25 cellular contexts compared by ENCODE assay signal in genomic region chr7:6646380-6646950, GRCh38.
"Had no signal": no experiment of that assay in that cellular context is flagged by ENCODE, and none has a peak within 500 bp of the region (broad histone marks: within the 10 kb centered on the region; RNA-seq: fewer than 3 reads in every experiment).

No MANE protein-coding gene starts in this region.

- H3K27ac ChIP-seq: coronary artery, esophagus squamous epithelium, gastrocnemius medialis, lower lobe of right lung, prostate gland, thoracic aorta, upper lobe of right lung had no signal

- H3K4me1 ChIP-seq: gastrocnemius medialis, lower lobe of right lung, prostate gland, upper lobe of right lung had no signal

- DNase-seq: activated CD4-positive, alpha-beta T cell treated with anti-CD3 and anti-CD28 coated beads, Interleukin-2, amount 50 U/mL, for 4 hours; activated CD8-positive, alpha-beta memory T cell treated with anti-CD3 and anti-CD28 coated beads for 24 hours; activated CD8-positive, alpha-beta memory T cell treated with anti-CD3 and anti-CD28 coated beads, Interleukin-2, amount 50 U/mL, for 4 hours; activated naive CD4-positive, alpha-beta T cell treated with Interleukin-2 at 50 U/mL for 16 hours; activated T-cell treated with anti-CD3 and anti-CD28 coated beads, Interleukin-2, amount 50 U/mL, for 48 hours; amygdala; cerebellar nuclear complex; esophagus squamous epithelium; gastrocnemius medialis; hypothalamus; left colon; lower lobe of right lung; mesendoderm; naive B cell; stimulated activated CD4-positive, alpha-beta T cell treated with anti-CD3 and anti-CD28 coated beads, Interleukin-4, amount 100 ng/mL, for 1 hour; stimulated activated naive CD4-positive, alpha-beta T cell treated with Interleukin-2 at 50 U/mL for 16 hours; T-cell; T-helper 9 cell; upper lobe of right lung had no signal

- H3K4me3 Mint-ChIP-seq: naive B cell, T-cell, WTC11 had no signal

- H3K27me3 ChIP-seq: esophagus squamous epithelium, gastrocnemius medialis, upper lobe of right lung had no signal

- H3K4me1 Mint-ChIP-seq: WTC11 had no signal

- H3K9me3 ChIP-seq: esophagus squamous epithelium, gastrocnemius medialis, lower lobe of right lung, prostate gland, thoracic aorta, upper lobe of right lung had no signal

- ATAC-seq: gastrocnemius medialis, left colon, lower lobe of right lung, T-cell, upper lobe of right lung, WTC11 had no signal

- H3K4me3 ChIP-seq: coronary artery, esophagus squamous epithelium, gastrocnemius medialis, lower lobe of right lung, prostate gland, thoracic aorta, upper lobe of right lung had no signal

- H3K27ac Mint-ChIP-seq: T-cell, WTC11 had no signal

- FAIRE-seq: bronchial epithelial cell, islet of Langerhans had no signal

- H3K9me3 Mint-ChIP-seq: WTC11 had no signal

- H3K27me3 Mint-ChIP-seq: naive B cell, T-cell had no signal
